Comparison of ENCODE assay signal across 1 cellular context in genomic region chr11:10807629-10808552, GRCh38.
TF ChIP-seq lines count a peak whose summit lies in the region.

No MANE protein-coding gene starts in this region.

TF ChIP-seq in K562, 482 proteins besides CTCF, POLR2A, EP300 and RAD21 (continued from another document and continues in another):
- no peak for TF ChIP-seq E2F1 (CRISPR knock-in tag; IDR thresholded peaks at IDR 0.05)
- TF ChIP-seq NUFIP1 (IDR thresholded peaks at IDR 0.05; ENCODE audit: partially characterized antibody), result no peak
- no peak for TF ChIP-seq KLF1 (tag; IDR thresholded peaks at IDR 0.05)
- TF ChIP-seq TFE3 (CRISPR knock-in tag; IDR thresholded peaks at IDR 0.05), result 0 out of 2 replicates have a peak, but pooled peaks have one; percentile 1
- no peak for TF ChIP-seq ZNF436 (CRISPR knock-in tag; IDR thresholded peaks at IDR 0.05)
- no peak for TF ChIP-seq ETV5 (CRISPR knock-in tag; IDR thresholded peaks at IDR 0.05; ENCODE audit: low read depth)
- no peak; the same call in 1 of the 2 replicates for TF ChIP-seq PREB (CRISPR knock-in tag; IDR thresholded peaks at IDR 0.05)
- TF ChIP-seq TEAD1 (CRISPR knock-in tag; IDR thresholded peaks at IDR 0.05), result no peak
- TF ChIP-seq MLX (CRISPR knock-in tag; conservative IDR thresholded peaks at IDR 0.05), result peak in 1 of 2 experiments; percentile 72; a peak in 1 of 4 replicates
- no peak for TF ChIP-seq RCOR1 (IDR thresholded peaks at IDR 0.05; ENCODE audit: borderline replicate concordance in 1 of 2, low read depth in 2 of 2, low read length in 2 of 2)
- no peak for TF ChIP-seq XRCC3 (IDR thresholded peaks at IDR 0.05)
- TF ChIP-seq FOXP1 (CRISPR knock-in tag; IDR thresholded peaks at IDR 0.05), result no peak
- TF ChIP-seq MAFK (IDR thresholded peaks at IDR 0.05; ENCODE audit: low read length), result no peak
- peak; percentile 44; the same call in 1 of the 2 replicates for TF ChIP-seq TFAP4 (CRISPR knock-in tag; IDR thresholded peaks at IDR 0.05; ENCODE audit: borderline replicate concordance)
- no peak for TF ChIP-seq ZNF174 (CRISPR knock-in tag; IDR thresholded peaks at IDR 0.05)
- no peak for TF ChIP-seq DEAF1 (CRISPR knock-in tag; IDR thresholded peaks at IDR 0.05)
- TF ChIP-seq CHD7 (IDR thresholded peaks at IDR 0.05; ENCODE audit: low read depth, low read length), result no peak
- TF ChIP-seq ZNF561 (CRISPR knock-in tag; conservative IDR thresholded peaks at IDR 0.05), result no peak
- no peak for TF ChIP-seq ATF6 (CRISPR knock-in tag; IDR thresholded peaks at IDR 0.05)
- peak; percentile 42; the same call in 1 of the 2 replicates for TF ChIP-seq TGIF2 (CRISPR knock-in tag; IDR thresholded peaks at IDR 0.05)
- no peak for TF ChIP-seq CUX1 (CRISPR knock-in tag; IDR thresholded peaks at IDR 0.05)
- TF ChIP-seq EWSR1 (IDR thresholded peaks at IDR 0.05; ENCODE audit: borderline replicate concordance, low read depth, partially characterized antibody), result no peak
- TF ChIP-seq ZNF696 (CRISPR knock-in tag; conservative IDR thresholded peaks at IDR 0.05), result no peak
- TF ChIP-seq ZFP1 (CRISPR knock-in tag; IDR thresholded peaks at IDR 0.05), result no peak
- no peak for TF ChIP-seq ZFP36 (IDR thresholded peaks at IDR 0.05; ENCODE audit: low read depth, low read length, partially characterized antibody)
- TF ChIP-seq PHB2 (IDR thresholded peaks at IDR 0.05; ENCODE audit: low read depth), result no peak
- no peak for TF ChIP-seq ZNF253 (CRISPR knock-in tag; conservative IDR thresholded peaks at IDR 0.05)
- no peak for TF ChIP-seq POU5F1 (IDR thresholded peaks at IDR 0.05; ENCODE audit: borderline replicate concordance, low read depth, low read length, partially characterized antibody)
- TF ChIP-seq TAF15 (IDR thresholded peaks at IDR 0.05; ENCODE audit: low read depth, low read length), result no peak
